ENCODE assay signal across 1 cellular context in the genomic region with DNA sequence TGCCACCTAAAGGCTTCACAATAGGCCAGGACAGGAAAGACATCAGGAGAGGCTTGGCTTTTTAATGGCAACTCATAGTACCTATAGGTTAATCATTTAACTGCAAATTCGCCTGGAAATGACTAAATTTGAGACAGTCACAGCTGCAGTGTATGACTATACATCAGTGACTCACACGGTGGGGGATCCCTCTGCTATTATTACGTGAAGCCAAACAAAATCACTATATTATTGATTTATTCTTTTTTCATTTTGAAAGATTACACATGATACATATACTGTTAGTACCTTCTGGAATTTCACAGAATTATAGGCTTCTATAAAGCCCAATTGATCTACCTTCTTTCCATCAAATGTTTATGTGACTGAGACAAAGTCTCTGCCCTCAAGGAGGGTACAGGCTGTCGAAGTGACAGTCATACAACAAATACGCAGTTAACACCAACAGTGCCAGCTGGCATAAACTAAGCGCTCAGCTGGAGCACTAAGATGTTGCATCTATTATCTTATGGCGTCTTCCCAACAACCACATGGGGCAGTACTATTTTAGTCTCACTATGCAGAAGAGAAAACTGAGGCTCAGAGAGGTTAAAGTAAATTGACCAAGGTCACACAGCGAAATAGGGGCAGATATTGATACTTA.
TF ChIP-seq lines count a peak whose summit lies in the region.

No MANE protein-coding gene starts in this region.

TF ChIP-seq in GM12878, 131 proteins besides CTCF, POLR2A, EP300 and RAD21 (continued from another document and continues in another):
- TF ChIP-seq, protein P1, sequence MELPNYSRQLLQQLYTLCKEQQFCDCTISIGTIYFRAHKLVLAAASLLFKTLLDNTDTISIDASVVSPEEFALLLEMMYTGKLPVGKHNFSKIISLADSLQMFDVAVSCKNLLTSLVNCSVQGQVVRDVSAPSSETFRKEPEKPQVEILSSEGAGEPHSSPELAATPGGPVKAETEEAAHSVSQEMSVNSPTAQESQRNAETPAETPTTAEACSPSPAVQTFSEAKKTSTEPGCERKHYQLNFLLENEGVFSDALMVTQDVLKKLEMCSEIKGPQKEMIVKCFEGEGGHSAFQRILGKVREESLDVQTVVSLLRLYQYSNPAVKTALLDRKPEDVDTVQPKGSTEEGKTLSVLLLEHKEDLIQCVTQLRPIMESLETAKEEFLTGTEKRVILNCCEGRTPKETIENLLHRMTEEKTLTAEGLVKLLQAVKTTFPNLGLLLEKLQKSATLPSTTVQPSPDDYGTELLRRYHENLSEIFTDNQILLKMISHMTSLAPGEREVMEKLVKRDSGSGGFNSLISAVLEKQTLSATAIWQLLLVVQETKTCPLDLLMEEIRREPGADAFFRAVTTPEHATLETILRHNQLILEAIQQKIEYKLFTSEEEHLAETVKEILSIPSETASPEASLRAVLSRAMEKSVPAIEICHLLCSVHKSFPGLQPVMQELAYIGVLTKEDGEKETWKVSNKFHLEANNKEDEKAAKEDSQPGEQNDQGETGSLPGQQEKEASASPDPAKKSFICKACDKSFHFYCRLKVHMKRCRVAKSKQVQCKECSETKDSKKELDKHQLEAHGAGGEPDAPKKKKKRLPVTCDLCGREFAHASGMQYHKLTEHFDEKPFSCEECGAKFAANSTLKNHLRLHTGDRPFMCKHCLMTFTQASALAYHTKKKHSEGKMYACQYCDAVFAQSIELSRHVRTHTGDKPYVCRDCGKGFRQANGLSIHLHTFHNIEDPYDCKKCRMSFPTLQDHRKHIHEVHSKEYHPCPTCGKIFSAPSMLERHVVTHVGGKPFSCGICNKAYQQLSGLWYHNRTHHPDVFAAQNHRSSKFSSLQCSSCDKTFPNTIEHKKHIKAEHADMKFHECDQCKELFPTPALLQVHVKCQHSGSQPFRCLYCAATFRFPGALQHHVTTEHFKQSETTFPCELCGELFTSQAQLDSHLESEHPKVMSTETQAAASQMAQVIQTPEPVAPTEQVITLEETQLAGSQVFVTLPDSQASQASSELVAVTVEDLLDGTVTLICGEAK (IDR thresholded peaks at IDR 0.05; ENCODE audit: borderline replicate concordance), result no peak
- no peak for TF ChIP-seq ZZZ3 (IDR thresholded peaks at IDR 0.05; ENCODE audit: control insufficient read depth, insufficient read length, low read depth)
- TF ChIP-seq ATF7 (IDR thresholded peaks at IDR 0.05; ENCODE audit: low read depth), result peak; percentile 85
- TF ChIP-seq, protein P2, sequence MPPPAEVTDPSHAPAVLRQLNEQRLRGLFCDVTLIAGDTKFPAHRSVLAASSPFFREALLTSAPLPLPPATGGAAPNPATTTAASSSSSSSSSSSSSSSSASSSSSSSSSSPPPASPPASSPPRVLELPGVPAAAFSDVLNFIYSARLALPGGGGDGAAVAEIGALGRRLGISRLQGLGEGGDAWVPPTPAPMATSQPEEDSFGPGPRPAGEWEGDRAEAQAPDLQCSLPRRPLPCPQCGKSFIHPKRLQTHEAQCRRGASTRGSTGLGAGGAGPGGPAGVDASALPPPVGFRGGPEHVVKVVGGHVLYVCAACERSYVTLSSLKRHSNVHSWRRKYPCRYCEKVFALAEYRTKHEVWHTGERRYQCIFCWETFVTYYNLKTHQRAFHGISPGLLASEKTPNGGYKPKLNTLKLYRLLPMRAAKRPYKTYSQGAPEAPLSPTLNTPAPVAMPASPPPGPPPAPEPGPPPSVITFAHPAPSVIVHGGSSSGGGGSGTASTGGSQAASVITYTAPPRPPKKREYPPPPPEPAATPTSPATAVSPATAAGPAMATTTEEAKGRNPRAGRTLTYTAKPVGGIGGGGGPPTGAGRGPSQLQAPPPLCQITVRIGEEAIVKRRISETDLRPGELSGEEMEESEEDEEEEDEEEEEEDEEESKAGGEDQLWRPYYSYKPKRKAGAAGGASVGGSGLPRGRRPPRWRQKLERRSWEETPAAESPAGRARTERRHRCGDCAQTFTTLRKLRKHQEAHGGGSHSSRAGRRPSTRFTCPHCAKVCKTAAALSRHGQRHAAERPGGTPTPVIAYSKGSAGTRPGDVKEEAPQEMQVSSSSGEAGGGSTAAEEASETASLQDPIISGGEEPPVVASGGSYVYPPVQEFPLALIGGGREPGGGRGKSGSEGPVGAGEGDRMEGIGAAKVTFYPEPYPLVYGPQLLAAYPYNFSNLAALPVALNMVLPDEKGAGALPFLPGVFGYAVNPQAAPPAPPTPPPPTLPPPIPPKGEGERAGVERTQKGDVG (CRISPR knock-in tag; IDR thresholded peaks at IDR 0.05), result no peak
- TF ChIP-seq CREM (IDR thresholded peaks at IDR 0.05; ENCODE audit: low read depth), result peak; percentile 85
- TF ChIP-seq CBX5 (IDR thresholded peaks at IDR 0.05; ENCODE audit: low read depth), result no peak
- TF ChIP-seq, protein P3, sequence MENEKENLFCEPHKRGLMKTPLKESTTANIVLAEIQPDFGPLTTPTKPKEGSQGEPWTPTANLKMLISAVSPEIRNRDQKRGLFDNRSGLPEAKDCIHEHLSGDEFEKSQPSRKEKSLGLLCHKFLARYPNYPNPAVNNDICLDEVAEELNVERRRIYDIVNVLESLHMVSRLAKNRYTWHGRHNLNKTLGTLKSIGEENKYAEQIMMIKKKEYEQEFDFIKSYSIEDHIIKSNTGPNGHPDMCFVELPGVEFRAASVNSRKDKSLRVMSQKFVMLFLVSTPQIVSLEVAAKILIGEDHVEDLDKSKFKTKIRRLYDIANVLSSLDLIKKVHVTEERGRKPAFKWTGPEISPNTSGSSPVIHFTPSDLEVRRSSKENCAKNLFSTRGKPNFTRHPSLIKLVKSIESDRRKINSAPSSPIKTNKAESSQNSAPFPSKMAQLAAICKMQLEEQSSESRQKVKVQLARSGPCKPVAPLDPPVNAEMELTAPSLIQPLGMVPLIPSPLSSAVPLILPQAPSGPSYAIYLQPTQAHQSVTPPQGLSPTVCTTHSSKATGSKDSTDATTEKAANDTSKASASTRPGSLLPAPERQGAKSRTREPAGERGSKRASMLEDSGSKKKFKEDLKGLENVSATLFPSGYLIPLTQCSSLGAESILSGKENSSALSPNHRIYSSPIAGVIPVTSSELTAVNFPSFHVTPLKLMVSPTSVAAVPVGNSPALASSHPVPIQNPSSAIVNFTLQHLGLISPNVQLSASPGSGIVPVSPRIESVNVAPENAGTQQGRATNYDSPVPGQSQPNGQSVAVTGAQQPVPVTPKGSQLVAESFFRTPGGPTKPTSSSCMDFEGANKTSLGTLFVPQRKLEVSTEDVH (IDR thresholded peaks at IDR 0.05; ENCODE audit: low read depth, partially characterized antibody), result no peak
- TF ChIP-seq NR2F1 (conservative IDR thresholded peaks at IDR 0.05), result 0 out of 2 replicates have a peak, but pooled peaks have one; percentile 20
- no peak for TF ChIP-seq SREBF2 (IDR thresholded peaks at IDR 0.05; ENCODE audit: low read length)
- no peak for TF ChIP-seq SP1 (IDR thresholded peaks at IDR 0.05; ENCODE audit: low read depth, low read length)
- TF ChIP-seq POU2F2 (IDR thresholded peaks at IDR 0.05; ENCODE audit: borderline replicate concordance, low read depth, low read length), result no peak
- peak; percentile 70; the same call in 1 of the 2 replicates for TF ChIP-seq BCL11A (IDR thresholded peaks at IDR 0.05; ENCODE audit: low read depth, low read length)
- TF ChIP-seq RUNX3 (IDR thresholded peaks at IDR 0.05; ENCODE audit: low read length), result peak; percentile 41; the same call in 1 of the 2 replicates
- TF ChIP-seq STAT1 (conservative IDR thresholded peaks at IDR 0.05), result no peak
- TF ChIP-seq NFYA (IDR thresholded peaks at IDR 0.05; ENCODE audit: borderline replicate concordance, low read depth, low read length), result no peak
- TF ChIP-seq BHLHE40 (IDR thresholded peaks at IDR 0.05; ENCODE audit: borderline replicate concordance in 1 of 2, low read depth in 2 of 2, low read length in 1 of 2), result no peak; a peak in 1 of 4 replicates
- no peak for TF ChIP-seq HDGF (IDR thresholded peaks at IDR 0.05)
- TF ChIP-seq NR2C1 (IDR thresholded peaks at IDR 0.05), result no peak
- TF ChIP-seq HCFC1 (IDR thresholded peaks at IDR 0.05; ENCODE audit: low read length), result no peak
- TF ChIP-seq SMC3 (IDR thresholded peaks at IDR 0.05; ENCODE audit: borderline replicate concordance, low read length), result no peak
- TF ChIP-seq, protein P4, sequence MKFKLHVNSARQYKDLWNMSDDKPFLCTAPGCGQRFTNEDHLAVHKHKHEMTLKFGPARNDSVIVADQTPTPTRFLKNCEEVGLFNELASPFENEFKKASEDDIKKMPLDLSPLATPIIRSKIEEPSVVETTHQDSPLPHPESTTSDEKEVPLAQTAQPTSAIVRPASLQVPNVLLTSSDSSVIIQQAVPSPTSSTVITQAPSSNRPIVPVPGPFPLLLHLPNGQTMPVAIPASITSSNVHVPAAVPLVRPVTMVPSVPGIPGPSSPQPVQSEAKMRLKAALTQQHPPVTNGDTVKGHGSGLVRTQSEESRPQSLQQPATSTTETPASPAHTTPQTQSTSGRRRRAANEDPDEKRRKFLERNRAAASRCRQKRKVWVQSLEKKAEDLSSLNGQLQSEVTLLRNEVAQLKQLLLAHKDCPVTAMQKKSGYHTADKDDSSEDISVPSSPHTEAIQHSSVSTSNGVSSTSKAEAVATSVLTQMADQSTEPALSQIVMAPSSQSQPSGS (IDR thresholded peaks at IDR 0.05; ENCODE audit: low read length), result peak; percentile 51
- TF ChIP-seq SREBF1 (IDR thresholded peaks at IDR 0.05; ENCODE audit: low read length), result no peak
- TF ChIP-seq, protein P5, sequence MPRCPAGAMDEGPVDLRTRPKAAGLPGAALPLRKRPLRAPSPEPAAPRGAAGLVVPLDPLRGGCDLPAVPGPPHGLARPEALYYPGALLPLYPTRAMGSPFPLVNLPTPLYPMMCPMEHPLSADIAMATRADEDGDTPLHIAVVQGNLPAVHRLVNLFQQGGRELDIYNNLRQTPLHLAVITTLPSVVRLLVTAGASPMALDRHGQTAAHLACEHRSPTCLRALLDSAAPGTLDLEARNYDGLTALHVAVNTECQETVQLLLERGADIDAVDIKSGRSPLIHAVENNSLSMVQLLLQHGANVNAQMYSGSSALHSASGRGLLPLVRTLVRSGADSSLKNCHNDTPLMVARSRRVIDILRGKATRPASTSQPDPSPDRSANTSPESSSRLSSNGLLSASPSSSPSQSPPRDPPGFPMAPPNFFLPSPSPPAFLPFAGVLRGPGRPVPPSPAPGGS (IDR thresholded peaks at IDR 0.05; ENCODE audit: borderline replicate concordance, insufficient read depth, low read depth, low read length, poor library complexity, severe bottlenecking), result peak; percentile 48
- no peak for TF ChIP-seq ZNF207 (IDR thresholded peaks at IDR 0.05; ENCODE audit: borderline replicate concordance)
- no peak for TF ChIP-seq TCF7 (IDR thresholded peaks at IDR 0.05; ENCODE audit: borderline replicate concordance)
- TF ChIP-seq ZNF384 (IDR thresholded peaks at IDR 0.05; ENCODE audit: borderline replicate concordance, low read depth, low read length), result no peak
- no peak for TF ChIP-seq ASH2L (IDR thresholded peaks at IDR 0.05; ENCODE audit: borderline replicate concordance, low read depth)
- peak; percentile 37 to 53; a peak in 1 of 4 replicates for TF ChIP-seq IKZF2 (IDR thresholded peaks at IDR 0.05)
- no peak for TF ChIP-seq ZNF622 (IDR thresholded peaks at IDR 0.05)
- no peak; the same call in 1 of the 2 replicates for TF ChIP-seq ZNF217 (IDR thresholded peaks at IDR 0.05)
- TF ChIP-seq TCF3 (IDR thresholded peaks at IDR 0.05; ENCODE audit: borderline replicate concordance, insufficient read depth, low read depth, low read length), result 0 out of 2 replicates have a peak, but pooled peaks have one; percentile 9
- TF ChIP-seq CREB1 (IDR thresholded peaks at IDR 0.05; ENCODE audit: low read depth), result no peak
- TF ChIP-seq, protein P6, sequence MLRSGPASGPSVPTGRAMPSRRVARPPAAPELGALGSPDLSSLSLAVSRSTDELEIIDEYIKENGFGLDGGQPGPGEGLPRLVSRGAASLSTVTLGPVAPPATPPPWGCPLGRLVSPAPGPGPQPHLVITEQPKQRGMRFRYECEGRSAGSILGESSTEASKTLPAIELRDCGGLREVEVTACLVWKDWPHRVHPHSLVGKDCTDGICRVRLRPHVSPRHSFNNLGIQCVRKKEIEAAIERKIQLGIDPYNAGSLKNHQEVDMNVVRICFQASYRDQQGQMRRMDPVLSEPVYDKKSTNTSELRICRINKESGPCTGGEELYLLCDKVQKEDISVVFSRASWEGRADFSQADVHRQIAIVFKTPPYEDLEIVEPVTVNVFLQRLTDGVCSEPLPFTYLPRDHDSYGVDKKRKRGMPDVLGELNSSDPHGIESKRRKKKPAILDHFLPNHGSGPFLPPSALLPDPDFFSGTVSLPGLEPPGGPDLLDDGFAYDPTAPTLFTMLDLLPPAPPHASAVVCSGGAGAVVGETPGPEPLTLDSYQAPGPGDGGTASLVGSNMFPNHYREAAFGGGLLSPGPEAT (IDR thresholded peaks at IDR 0.05; ENCODE audit: low read depth), result peak; percentile 38; the same call in 1 of the 2 replicates
- no peak for TF ChIP-seq NBN (IDR thresholded peaks at IDR 0.05)
- TF ChIP-seq MTA3 (IDR thresholded peaks at IDR 0.05; ENCODE audit: borderline replicate concordance, low read length), result no peak
- TF ChIP-seq CHD2 (IDR thresholded peaks at IDR 0.05; ENCODE audit: borderline replicate concordance, low read depth, low read length), result no peak
- TF ChIP-seq JUND (IDR thresholded peaks at IDR 0.05; ENCODE audit: low read depth, low read length), result 0 out of 2 replicates have a peak, but pooled peaks have one; percentile 42
- TF ChIP-seq BMI1 (IDR thresholded peaks at IDR 0.05; ENCODE audit: borderline replicate concordance), result no peak
- TF ChIP-seq SIX5 (IDR thresholded peaks at IDR 0.05; ENCODE audit: low read depth, low read length, severe bottlenecking), result no peak
- TF ChIP-seq FOXK2 (IDR thresholded peaks at IDR 0.05), result no peak
- TF ChIP-seq, protein P7, sequence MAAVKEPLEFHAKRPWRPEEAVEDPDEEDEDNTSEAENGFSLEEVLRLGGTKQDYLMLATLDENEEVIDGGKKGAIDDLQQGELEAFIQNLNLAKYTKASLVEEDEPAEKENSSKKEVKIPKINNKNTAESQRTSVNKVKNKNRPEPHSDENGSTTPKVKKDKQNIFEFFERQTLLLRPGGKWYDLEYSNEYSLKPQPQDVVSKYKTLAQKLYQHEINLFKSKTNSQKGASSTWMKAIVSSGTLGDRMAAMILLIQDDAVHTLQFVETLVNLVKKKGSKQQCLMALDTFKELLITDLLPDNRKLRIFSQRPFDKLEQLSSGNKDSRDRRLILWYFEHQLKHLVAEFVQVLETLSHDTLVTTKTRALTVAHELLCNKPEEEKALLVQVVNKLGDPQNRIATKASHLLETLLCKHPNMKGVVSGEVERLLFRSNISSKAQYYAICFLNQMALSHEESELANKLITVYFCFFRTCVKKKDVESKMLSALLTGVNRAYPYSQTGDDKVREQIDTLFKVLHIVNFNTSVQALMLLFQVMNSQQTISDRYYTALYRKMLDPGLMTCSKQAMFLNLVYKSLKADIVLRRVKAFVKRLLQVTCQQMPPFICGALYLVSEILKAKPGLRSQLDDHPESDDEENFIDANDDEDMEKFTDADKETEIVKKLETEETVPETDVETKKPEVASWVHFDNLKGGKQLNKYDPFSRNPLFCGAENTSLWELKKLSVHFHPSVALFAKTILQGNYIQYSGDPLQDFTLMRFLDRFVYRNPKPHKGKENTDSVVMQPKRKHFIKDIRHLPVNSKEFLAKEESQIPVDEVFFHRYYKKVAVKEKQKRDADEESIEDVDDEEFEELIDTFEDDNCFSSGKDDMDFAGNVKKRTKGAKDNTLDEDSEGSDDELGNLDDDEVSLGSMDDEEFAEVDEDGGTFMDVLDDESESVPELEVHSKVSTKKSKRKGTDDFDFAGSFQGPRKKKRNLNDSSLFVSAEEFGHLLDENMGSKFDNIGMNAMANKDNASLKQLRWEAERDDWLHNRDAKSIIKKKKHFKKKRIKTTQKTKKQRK (IDR thresholded peaks at IDR 0.05; ENCODE audit: low read depth, low read length), result no peak
